ENCODE assay signal across 25 cellular contexts in genomic region chr5:116382025-116382873, GRCh38.
DNase-seq lines count a peak whose midpoint lies in the region; ATAC-seq and TF ChIP-seq lines count a peak whose summit lies in the region.
"Had no signal": no experiment of that assay in that cellular context is flagged by ENCODE, and none has a peak within 500 bp of the region (broad histone marks: within the 10 kb centered on the region; RNA-seq: fewer than 3 reads in every experiment).

No MANE protein-coding gene starts in this region.

- DNase-seq in left ventricle myocardium inferior = no peak
- no peak for DNase-seq in Right ventricle myocardium inferior (ENCODE audit: missing footprints)
- peak; percentile 52 for DNase-seq in inferior parietal cortex (ENCODE audit: extremely low spot score)
- DNase-seq in GM19238 (ENCODE audit: insufficient read length, low spot score) = no peak
- no peak for DNase-seq in germinal center (ENCODE audit: low spot score)
- DNase-seq in GM23248 = no peak
- DNase-seq: activated CD4-positive, alpha-beta T cell treated with anti-CD3 and anti-CD28 coated beads for 36 hours; activated CD8-positive, alpha-beta memory T cell treated with anti-CD3 and anti-CD28 coated beads for 24 hours; activated T-cell treated with anti-CD3 and anti-CD28 coated beads, Interleukin-2, amount 50 U/mL, for 24 hours; adrenal gland; COR-L47; erythroblast; foreskin fibroblast; H7; NCI-H1417 treated with DMSO at 0.1 percent for 48 hours; SHP77; stimulated activated CD4-positive, alpha-beta T cell treated with anti-CD3 and anti-CD28 coated beads, Interleukin-4, amount 100 ng/mL, for 4 hours; stimulated activated naive CD8-positive, alpha-beta T cell treated with anti-CD3 and anti-CD28 coated beads, Interleukin-15, Interleukin-2, amounts not matched to agents 100 U/mL and 50 U/mL, for 24 hours; T-cell; trophoblast cell had no signal

- no peaks in the 10 kb centered on the region for H3F3A ChIP-seq in GM23248 (ENCODE audit: insufficient read depth)

- no peaks in the 10 kb centered on the region for H3K79me2 ChIP-seq in GM23248 (ENCODE audit: insufficient read depth)
- H3K79me2 ChIP-seq: hepatocyte had no signal

- no peaks in the 10 kb centered on the region for H4K20me1 ChIP-seq in GM23248 (ENCODE audit: insufficient read depth)

- ATAC-seq in Right ventricle myocardium inferior = no peak
- ATAC-seq in GM18870 (IDR thresholded peaks at IDR 0.05; ENCODE audit: unreplicated experiment) = no peak
- ATAC-seq: A549; activated CD4-positive, alpha-beta T cell treated with anti-CD3 and anti-CD28 coated beads for 36 hours; stimulated activated naive CD8-positive, alpha-beta T cell treated with anti-CD3 and anti-CD28 coated beads, Interleukin-15, Interleukin-2, amounts not matched to agents 100 U/mL and 50 U/mL, for 24 hours; T-cell had no signal

- H3K9ac ChIP-seq in GM23248 = no peak overlapping the region

- peaks cover 1% of the 10 kb centered on the region for H3K36me3 ChIP-seq in left ventricle myocardium inferior
- H3K36me3 ChIP-seq in GM23248 (ENCODE audit: low read depth) = no peaks in the 10 kb centered on the region
- H3K36me3 ChIP-seq: adrenal gland had no signal

- H3K27me3 ChIP-seq in left ventricle myocardium inferior (ENCODE audit: low read depth) (no peaks in the 10 kb centered on the region), GM23248 (replicated peaks; ENCODE audit: insufficient read depth) (no peaks in the 10 kb centered on the region)
- H3K27me3 ChIP-seq: adrenal gland, hepatocyte had no signal

- in situ Hi-C loops in GM23248 (cut with MboI) = no loop called here

- no peak overlapping the region for H3K4me2 ChIP-seq in GM23248 (ENCODE audit: unreplicated experiment)
- H3K4me2 ChIP-seq: A549, hepatocyte had no signal

- H3K4me3 ChIP-seq in left ventricle myocardium inferior (peak overlapping the region; percentile 2), GM23248 (no peak overlapping the region)
- H3K4me3 ChIP-seq: A549, adrenal gland, hepatocyte had no signal

- H3K9me3 ChIP-seq in left ventricle myocardium inferior (replicated peaks) = no peaks in the 10 kb centered on the region
- no peaks in the 10 kb centered on the region for H3K9me3 ChIP-seq in GM23248 (ENCODE audit: low read depth)
- H3K9me3 ChIP-seq: A549, adrenal gland had no signal

- H3K27ac ChIP-seq in left ventricle myocardium inferior (replicated peaks) (peak overlapping the region; percentile 56), angular gyrus (ENCODE audit: low read depth, low read length) (peak overlapping the region; percentile 56), GM23248 (no peak overlapping the region)
- H3K27ac ChIP-seq: A549, hepatocyte, HL-60 had no signal

- intact Hi-C loops in left ventricle myocardium inferior (cut with micrococcal nuclease) = no loop called here
- intact Hi-C loops in Right ventricle myocardium inferior (cut with DNase I) = no loop called here

- H3K4me1 ChIP-seq in left ventricle myocardium inferior (peaks cover 17% of the 10 kb centered on the region), GM23248 (ENCODE audit: insufficient read depth) (no peaks in the 10 kb centered on the region)
- H3K4me1 ChIP-seq: A549, adrenal gland had no signal

- 87 to 88% methylated on average over 13 of the region's 13 CpGs for WGBS in GM23248 (ENCODE audit: low coverage in 1 of 2, low lambda C conversion rate in 2 of 2, missing lambda C conversion rate in 2 of 2), 2 experiments

- no peaks in the 10 kb centered on the region for H3K9me2 ChIP-seq in GM23248 (ENCODE audit: insufficient read depth)

- H2AFZ ChIP-seq in GM23248 = no peak overlapping the region
- H2AFZ ChIP-seq: hepatocyte had no signal

- TF ChIP-seq CTCF in left ventricle myocardium inferior (IDR thresholded peaks at IDR 0.05; ENCODE audit: borderline replicate concordance) = no peak
